ENCODE assay signal across 8 cellular contexts in genomic region chr19:52200755-52201391, GRCh38. TPM values are rescaled to one million over a fixed set of nuclear protein-coding genes. Genes with fewer than 3 reads are reported as not detected.
DNase-seq lines count a peak whose midpoint lies in the region; ATAC-seq, FAIRE-seq and TF ChIP-seq lines count a peak whose summit lies in the region.
"Not testable (repeated sequence)": the region's sequence is repeated elsewhere in the genome, so short reads cannot be mapped to it uniquely, and the experiment has no call there.

No MANE protein-coding gene starts in this region.

- H3K4me1 ChIP-seq in adrenal gland (replicated peaks in 1 of 2) = peaks cover 29 to 84% of the 10 kb centered on the region in 2 donors
- peaks cover 0 to 64% (median 32%) of the 10 kb centered on the region in 4 donors for H3K4me1 ChIP-seq in sigmoid colon
- peaks cover 3 to 54% (median 34%) of the 10 kb centered on the region in 4 donors for H3K4me1 ChIP-seq in stomach
- H3K4me1 ChIP-seq in aorta (ENCODE audit: control insufficient read depth in 1 of 2, insufficient read depth in 2 of 2, low read length in 2 of 2) = not testable (repeated sequence)

- FAIRE-seq in GM12892 (lab: Jason Lieb, UNC) = not testable (repeated sequence)

- not testable (repeated sequence) for H3K27me3 ChIP-seq in adrenal gland; sigmoid colon; stomach; aorta (ENCODE audit: control insufficient read depth in 1 of 2, insufficient read depth in 2 of 2, low read length in 1 of 2)

- not testable (repeated sequence) for DNase-seq in GM12892 (ENCODE audit: insufficient read length); coronary artery (ENCODE audit: low spot score); Right ventricle myocardium superior; sigmoid colon; stomach
- DNase-seq in adrenal gland = peak; percentile 61 to 91 (median 76)
- DNase-seq in left kidney (ENCODE audit: low read depth, low spot score) = peak; percentile 27
- DNase-seq in aorta = peak in 1 of 2 donors; percentile 5

- TF ChIP-seq EP300 in sigmoid colon (IDR thresholded peaks at IDR 0.05); stomach (IDR thresholded peaks at IDR 0.05): not testable (repeated sequence)

- intact Hi-C loops in adrenal gland (cut with DNase I); Right ventricle myocardium superior (cut with DNase I); sigmoid colon (cut with DNase I); stomach (cut with DNase I; ENCODE audit: low total_unique reads): not testable (repeated sequence)
- intact Hi-C loops in aorta (cut with DNase I) = loop anchor here in 1 of 2 donors (2.0 kb wide), 1 partner anchor 30 kb away; the partner anchor contains the start of gene ZNF836

- H3K36me3 ChIP-seq in adrenal gland (replicated peaks in 1 of 2) = peaks cover 0 to 59% of the 10 kb centered on the region in 2 donors
- H3K36me3 ChIP-seq in sigmoid colon = peaks cover 19 to 77% (median 38%) of the 10 kb centered on the region in 4 donors
- peaks cover 51 to 85% (median 84%) of the 10 kb centered on the region in 4 donors for H3K36me3 ChIP-seq in stomach
- not testable (repeated sequence) for H3K36me3 ChIP-seq in aorta (ENCODE audit: control insufficient read depth in 1 of 2, insufficient read depth in 2 of 2, low read length in 1 of 2)

- peak; percentile 8 for ATAC-seq in Right ventricle myocardium superior (ENCODE audit: poor library complexity)
- not testable (repeated sequence) for ATAC-seq in aorta (ENCODE audit: low FRiP score)

- not testable (repeated sequence) for H3K4me3 ChIP-seq in adrenal gland; coronary artery; sigmoid colon; stomach; aorta (ENCODE audit: low read length in 2 of 2)

- H3K27ac ChIP-seq in adrenal gland (peak overlapping the region; percentile 70 to 99 (median 85)), coronary artery (peak overlapping the region; percentile 68 to 82), sigmoid colon (peak overlapping the region; percentile 51 to 75 (median 66)), stomach (peak overlapping the region in 3 of 5 donors; percentile 55 to 58 (median 56)), aorta (ENCODE audit: low read depth in 1 of 2, low read length in 2 of 2) (peak overlapping the region; percentile 3 to 92)

- not testable (repeated sequence) for TF ChIP-seq CTCF in adrenal gland (IDR thresholded peaks at IDR 0.05); coronary artery (IDR thresholded peaks at IDR 0.05); sigmoid colon (IDR thresholded peaks at IDR 0.05); stomach (IDR thresholded peaks at IDR 0.05)

- 39 to 60% (median 51%) methylated on average over 17 of the region's 17 CpGs for WGBS in adrenal gland, 4 donors
- WGBS in sigmoid colon, 2 donors = 86 to 91% methylated on average over 17 of the region's 17 CpGs
- 81 to 86% (median 85%) methylated on average over 17 of the region's 17 CpGs for WGBS in stomach, 5 donors
- 67 to 68% methylated on average over 17 of the region's 17 CpGs for WGBS in aorta, 2 donors

- H3K9me3 ChIP-seq in adrenal gland (replicated peaks in 1 of 3); sigmoid colon; stomach; aorta (ENCODE audit: control insufficient read depth, low read length): not testable (repeated sequence)

- TF ChIP-seq POLR2A in GM12892 (IDR thresholded peaks at IDR 0.05; ENCODE audit: low read depth, low read length) (peak; percentile 33; the same call in 1 of the 2 replicates), adrenal gland (IDR thresholded peaks at IDR 0.05) (peak in 1 of 2 donors; percentile 29)
- not testable (repeated sequence) for TF ChIP-seq POLR2A in sigmoid colon (IDR thresholded peaks at IDR 0.05); stomach (IDR thresholded peaks at IDR 0.05)

RNA-seq across cellular contexts. Expression of gene PPP2R1A, which starts 11.0 kb away (rescaled TPM):
- 122 TPM for polyA plus RNA-seq in GM12892 (2012; ENCODE audit: missing spikeins)
- total RNA-seq in adrenal gland (1,000 to 10,000 TPM in 1 of 8 donors, 100 to 1,000 TPM in 7; 161 to 1,330 (median 328) TPM), Right ventricle myocardium superior (339 TPM), sigmoid colon (100 to 1,000 TPM; 127 to 163 (median 137) TPM), stomach (100 to 1,000 TPM in 4 of 5 donors, 10 to 100 TPM in 1; 73.3 to 272 (median 192) TPM), aorta (100 to 1,000 TPM; 174 to 178 TPM)
- polyA plus RNA-seq in adrenal gland (100 to 1,000 TPM; 349 to 638 (median 554) TPM), sigmoid colon (100 to 1,000 TPM; 108 to 139 (median 126) TPM), stomach (100 to 1,000 TPM in 2 of 3 donors, 10 to 100 TPM in 1; 98.7 to 146 (median 109) TPM), aorta (10 to 100 TPM; 50.2 to 92.2 TPM)

RNA-seq across cellular contexts. Expression of gene ZNF836, which starts 29.5 kb away (rescaled TPM):
- polyA plus RNA-seq in GM12892 (2012; ENCODE audit: missing spikeins) = 6.3 TPM
- 100 to 1,000 TPM in 1 of 8 donors, 10 to 100 TPM in 6, 1 to 10 TPM in 1; 7.4 to 180 (median 29.2) TPM for total RNA-seq in adrenal gland
- 10 to 100 TPM; 13.2 to 61.2 (median 15.1) TPM for polyA plus RNA-seq in adrenal gland
- 7.0 TPM for total RNA-seq in Right ventricle myocardium superior
- 10 to 100 TPM in 2 of 4 donors, 1 to 10 TPM in 2; 9.1 to 12.3 (median 9.9) TPM for total RNA-seq in sigmoid colon
- 1 to 10 TPM; 2.4 to 5.1 (median 2.5) TPM for polyA plus RNA-seq in sigmoid colon
- 10 to 100 TPM in 2 of 5 donors, 1 to 10 TPM in 3; 1.3 to 17.7 (median 4.1) TPM for total RNA-seq in stomach
- 1 to 10 TPM; 3.2 to 4.5 (median 3.4) TPM for polyA plus RNA-seq in stomach
- 10 to 100 TPM; 15.4 to 20.3 TPM for total RNA-seq in aorta
- 1 to 10 TPM; 1.5 to 4.6 TPM for polyA plus RNA-seq in aorta
